ENCODE assay signal across 8 cellular contexts in the genomic region with DNA sequence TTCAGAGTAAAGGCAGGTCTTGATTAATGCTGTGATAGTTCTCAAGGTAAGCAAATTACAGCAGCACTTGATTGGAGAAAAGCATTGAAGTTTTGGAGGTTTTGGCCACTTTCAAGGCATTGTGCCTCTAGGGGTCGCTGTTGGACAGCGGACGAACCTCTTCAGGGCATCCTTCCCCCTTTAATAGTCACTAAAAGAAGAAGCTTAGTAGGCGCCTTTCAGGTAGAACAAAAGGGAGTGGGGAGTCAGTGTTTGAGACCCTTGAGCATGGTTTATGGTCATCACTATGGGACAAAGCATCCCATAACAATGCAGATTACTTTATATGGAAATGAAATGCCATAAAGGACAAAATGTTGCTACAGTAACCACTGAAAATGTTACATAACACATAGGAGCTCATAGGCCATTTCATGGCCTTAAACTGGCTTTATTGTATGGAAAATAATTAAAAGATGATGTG.
DNase-seq lines count a peak whose midpoint lies in the region; ATAC-seq, FAIRE-seq and TF ChIP-seq lines count a peak whose summit lies in the region.

No MANE protein-coding gene starts in this region.

- H3K9me3 ChIP-seq in Caco-2, result no peaks in the 10 kb centered on the region

- intact Hi-C loops in Caco-2 (cut with micrococcal nuclease; ENCODE audit: unreplicated experiment), result loop anchor here (1.0 to 10.0 kb wide), 8 partner anchors 193 to 1268 kb away; no protein-coding TSS in a partner anchor
- intact Hi-C loops in activated T-helper 1 cell treated with anti-CD3 and anti-CD28 coated beads, Interleukin-12 subunit alpha, Interleukin-12 subunit beta, Interleukin-2, Interleukin-4 antibody, amounts not matched to agents 30 ng/mL and 10 ng/mL and 1 ng/mL, durations not matched to agents 14 hours and 24 hours and 36 hours (cut with micrococcal nuclease), result loop anchor here (1.0 to 10.0 kb wide), 7 partner anchors 195 to 1605 kb away; no protein-coding TSS in a partner anchor

- H3K36me3 ChIP-seq in Caco-2 (ENCODE audit: control insufficient read depth, insufficient read depth, low read length), result no peaks in the 10 kb centered on the region

- FAIRE-seq in RCC 7860 (lab: Jason Lieb, UNC), result no peak

- H3K27ac Mint-ChIP-seq in Caco-2 (ENCODE audit: unreplicated experiment) (no peak overlapping the region), nephron (peak overlapping the region; percentile 98 to 99 (median 99))
- no peak overlapping the region for H3K27ac Mint-ChIP-seq in activated T-helper 1 cell treated with anti-CD3 and anti-CD28 coated beads, Interleukin-12 subunit alpha, Interleukin-12 subunit beta, Interleukin-2, Interleukin-4 antibody, amounts not matched to agents 30 ng/mL and 10 ng/mL and 1 ng/mL, durations not matched to agents 14 hours and 24 hours and 36 hours

- peak; percentile 84 for ATAC-seq in GM21576 (IDR thresholded peaks at IDR 0.05; ENCODE audit: unreplicated experiment)

- H3K4me3 Mint-ChIP-seq in Caco-2 (ENCODE audit: unreplicated experiment), result peak overlapping the region; percentile 36
- peak overlapping the region; percentile 76 for H3K4me3 Mint-ChIP-seq in activated T-helper 1 cell treated with anti-CD3 and anti-CD28 coated beads, Interleukin-12 subunit alpha, Interleukin-12 subunit beta, Interleukin-2, Interleukin-4 antibody, amounts not matched to agents 30 ng/mL and 10 ng/mL and 1 ng/mL, durations not matched to agents 14 hours and 24 hours and 36 hours
- peak overlapping the region; percentile 83 to 91 (median 87) for H3K4me3 Mint-ChIP-seq in nephron

- POLR2A ChIA-PET in Caco-2 (lab: Charles Lee), result no interaction called here

- H3K9me3 Mint-ChIP-seq in Caco-2 (ENCODE audit: unreplicated experiment) (no peaks in the 10 kb centered on the region), nephron (no peaks in the 10 kb centered on the region)
- H3K9me3 Mint-ChIP-seq in activated T-helper 1 cell treated with anti-CD3 and anti-CD28 coated beads, Interleukin-12 subunit alpha, Interleukin-12 subunit beta, Interleukin-2, Interleukin-4 antibody, amounts not matched to agents 30 ng/mL and 10 ng/mL and 1 ng/mL, durations not matched to agents 14 hours and 24 hours and 36 hours, result no peaks in the 10 kb centered on the region

- BruUV-seq in Caco-2 (replicated peaks; lab: Mats Ljungman, UMichigan), result no TSS peak

- CTCF ChIA-PET in Caco-2 (lab: Charles Lee), result interaction anchor here (0.5 to 1.3 kb wide), 8 partner anchors 12 to 1248 kb away, joined by 3 to 6 read pairs (median 4); a partner anchor contains a TSS

- DNase-seq in Caco-2 (peak; percentile 71 to 80), KBM-7 (peak; percentile 76), RCC 7860 (ENCODE audit: low spot score) (peak; percentile 25), fibroblast of the aortic adventitia (ENCODE audit: low read depth) (peak; percentile 85)
- DNase-seq in activated T-helper 1 cell treated with anti-CD3 and anti-CD28 coated beads, Interleukin-12 subunit alpha, Interleukin-12 subunit beta, Interleukin-2, Interleukin-4 antibody, amounts not matched to agents 30 ng/mL and 10 ng/mL and 1 ng/mL, durations not matched to agents 14 hours and 24 hours and 36 hours (ENCODE audit: low spot score), result peak; percentile 68
- DNase-seq in stimulated activated naive CD4-positive, alpha-beta T cell treated with Interleukin-2 at 50 U/mL for 16 hours (lab: John Stamatoyannopoulos, UW), result peak; percentile 72

- H3K4me1 Mint-ChIP-seq in Caco-2 (ENCODE audit: low read depth, unreplicated experiment), result no peaks in the 10 kb centered on the region
- H3K4me1 Mint-ChIP-seq in activated T-helper 1 cell treated with anti-CD3 and anti-CD28 coated beads, Interleukin-12 subunit alpha, Interleukin-12 subunit beta, Interleukin-2, Interleukin-4 antibody, amounts not matched to agents 30 ng/mL and 10 ng/mL and 1 ng/mL, durations not matched to agents 14 hours and 24 hours and 36 hours (ENCODE audit: low read depth), result peaks cover 10% of the 10 kb centered on the region
- peaks cover 57% of the 10 kb centered on the region for H3K4me1 Mint-ChIP-seq in nephron

- no peaks in the 10 kb centered on the region; the same call in 1 of the 2 replicates for H3K27me3 ChIP-seq in Caco-2 (replicated peaks; ENCODE audit: control insufficient read depth, insufficient read depth, low read length)

- TF ChIP-seq CTCF in Caco-2 (IDR thresholded peaks at IDR 0.05; ENCODE audit: insufficient read depth in 1 of 2, low read depth in 1 of 2, low read length in 1 of 2, severe bottlenecking in 1 of 2, unreplicated experiment in 1 of 2) (peak; percentile 84 to 88), fibroblast of the aortic adventitia (IDR thresholded peaks at IDR 0.05; ENCODE audit: insufficient read depth, low read length) (peak; percentile 89), nephron (IDR thresholded peaks at IDR 0.05; ENCODE audit: unreplicated experiment in 3 of 3) (peak; percentile 90 to 97 (median 95))

- in situ Hi-C loops in KBM-7 (cut with MboI; ENCODE audit: low pct_unique_long_range_greater_than_20kb, low sequenced_read_pairs), result loop anchor here (25.0 kb wide), 1 partner anchor 1255 kb away; no protein-coding TSS in a partner anchor

- no peaks in the 10 kb centered on the region for H3K36me3 Mint-ChIP-seq in Caco-2 (ENCODE audit: insufficient read depth, unreplicated experiment)
- no peaks in the 10 kb centered on the region for H3K36me3 Mint-ChIP-seq in activated T-helper 1 cell treated with anti-CD3 and anti-CD28 coated beads, Interleukin-12 subunit alpha, Interleukin-12 subunit beta, Interleukin-2, Interleukin-4 antibody, amounts not matched to agents 30 ng/mL and 10 ng/mL and 1 ng/mL, durations not matched to agents 14 hours and 24 hours and 36 hours (ENCODE audit: low read depth)
- H3K36me3 Mint-ChIP-seq in nephron (ENCODE audit: low read depth), result no peaks in the 10 kb centered on the region

- H3K4me3 ChIP-seq in Caco-2 (ENCODE audit: low read depth, low read length), result no peak overlapping the region
- peak overlapping the region; percentile 69 for H3K4me3 ChIP-seq in fibroblast of the aortic adventitia (ENCODE audit: low read depth, low read length)

- H3K27me3 Mint-ChIP-seq in Caco-2 (ENCODE audit: insufficient read depth, unreplicated experiment) (peaks cover 9% of the 10 kb centered on the region), nephron (ENCODE audit: low read depth) (no peaks in the 10 kb centered on the region)
- peaks cover 5% of the 10 kb centered on the region for H3K27me3 Mint-ChIP-seq in activated T-helper 1 cell treated with anti-CD3 and anti-CD28 coated beads, Interleukin-12 subunit alpha, Interleukin-12 subunit beta, Interleukin-2, Interleukin-4 antibody, amounts not matched to agents 30 ng/mL and 10 ng/mL and 1 ng/mL, durations not matched to agents 14 hours and 24 hours and 36 hours (ENCODE audit: insufficient read depth)

- no peaks in the 10 kb centered on the region for H3K4me1 ChIP-seq in Caco-2

Comparison
In these comparisons a context has a peak if more than half of its experiments do, and no peak if none do; other contexts are left out.
1. DNase-seq: peak in every context shown above with its lines; median percentile 85 in fibroblast of the aortic adventitia; 76 in KBM-7; 76 in Caco-2; 72 in stimulated activated naive CD4-positive, alpha-beta T cell treated with Interleukin-2 at 50 U/mL for 16 hours; 68 in activated T-helper 1 cell treated with anti-CD3 and anti-CD28 coated beads, Interleukin-12 subunit alpha, Interleukin-12 subunit beta, Interleukin-2, Interleukin-4 antibody, amounts not matched to agents 30 ng/mL and 10 ng/mL and 1 ng/mL, durations not matched to agents 14 hours and 24 hours and 36 hours; 25 in RCC 7860.
2. H3K27ac Mint-ChIP-seq: peak in nephron (3 of 3); none in Caco-2 (single experiment) and activated T-helper 1 cell treated with anti-CD3 and anti-CD28 coated beads, Interleukin-12 subunit alpha, Interleukin-12 subunit beta, Interleukin-2, Interleukin-4 antibody, amounts not matched to agents 30 ng/mL and 10 ng/mL and 1 ng/mL, durations not matched to agents 14 hours and 24 hours and 36 hours (single experiment).
3. H3K4me3 Mint-ChIP-seq: peak in every context shown above with its lines; median percentile 87 in nephron; 76 in activated T-helper 1 cell treated with anti-CD3 and anti-CD28 coated beads, Interleukin-12 subunit alpha, Interleukin-12 subunit beta, Interleukin-2, Interleukin-4 antibody, amounts not matched to agents 30 ng/mL and 10 ng/mL and 1 ng/mL, durations not matched to agents 14 hours and 24 hours and 36 hours; 36 in Caco-2.
4. Peak in every context shown above with its lines, with median percentiles within 50 percentile points of each other: CTCF ChIP-seq.